ENCODE assay signal across 18 cellular contexts in genomic region chr2:1678609-1679008, GRCh38.
DNase-seq lines count a peak whose midpoint lies in the region; TF ChIP-seq lines count a peak whose summit lies in the region.
"Had no signal": no experiment of that assay in that cellular context is flagged by ENCODE, and none has a peak within 500 bp of the region (broad histone marks: within the 10 kb centered on the region; RNA-seq: fewer than 3 reads in every experiment).

No MANE protein-coding gene starts in this region.

- no peaks in the 10 kb centered on the region for H3K9me3 ChIP-seq in Caco-2
- no peaks in the 10 kb centered on the region for H3K9me3 ChIP-seq in sigmoid colon

- 89 to 91% methylated on average over 14 of the region's 14 CpGs for WGBS in sigmoid colon, 2 donors

- CTCF ChIA-PET in Caco-2 (lab: Charles Lee), result no interaction called here

- no peaks in the 10 kb centered on the region for H3K4me1 ChIP-seq in Caco-2
- H3K4me1 ChIP-seq in sigmoid colon, result peaks cover 0 to 36% (median 27%) of the 10 kb centered on the region in 4 donors

- BruUV-seq in Caco-2 (replicated peaks; lab: Mats Ljungman, UMichigan), result no TSS peak

- H3K27ac ChIP-seq in sigmoid colon, result peak overlapping the region in 2 of 4 donors; percentile 87 to 95
- H3K27ac ChIP-seq: GM23248 had no signal

- no peak for TF ChIP-seq POLR2A in sigmoid colon (IDR thresholded peaks at IDR 0.05)

- no peak overlapping the region for H3K4me3 ChIP-seq in Caco-2 (ENCODE audit: low read depth, low read length)
- H3K4me3 ChIP-seq in H7 (ENCODE audit: insufficient read depth, low read depth, low read length), result no peak overlapping the region
- H3K4me3 ChIP-seq in sigmoid colon, result no peak overlapping the region
- H3K4me3 ChIP-seq: GM23248 had no signal

- intact Hi-C loops in Caco-2 (cut with micrococcal nuclease; ENCODE audit: unreplicated experiment), result no loop called here
- intact Hi-C loops in sigmoid colon (cut with DNase I), result no loop called here

- H3K9me3 Mint-ChIP-seq in Caco-2 (ENCODE audit: unreplicated experiment) (no peaks in the 10 kb centered on the region), endothelial cell (ENCODE audit: unreplicated experiment) (no peaks in the 10 kb centered on the region)
- H3K9me3 Mint-ChIP-seq: CD4-positive, CD25-positive, alpha-beta regulatory T cell; IgD-negative memory B cell had no signal

- H3K27ac Mint-ChIP-seq in Caco-2 (ENCODE audit: unreplicated experiment) (peak overlapping the region; percentile 13), endothelial cell (ENCODE audit: unreplicated experiment) (peak overlapping the region; percentile 68)
- H3K27ac Mint-ChIP-seq: CD4-positive, CD25-positive, alpha-beta regulatory T cell; IgD-negative memory B cell had no signal

- POLR2A ChIA-PET in Caco-2 (lab: Charles Lee), result no interaction called here

- no peak for TF ChIP-seq EP300 in sigmoid colon (IDR thresholded peaks at IDR 0.05)

- H3K36me3 Mint-ChIP-seq in Caco-2 (ENCODE audit: insufficient read depth, unreplicated experiment), result no peaks in the 10 kb centered on the region
- peaks cover 47% of the 10 kb centered on the region for H3K36me3 Mint-ChIP-seq in endothelial cell (ENCODE audit: low read depth, unreplicated experiment)
- H3K36me3 Mint-ChIP-seq: CD4-positive, CD25-positive, alpha-beta regulatory T cell; IgD-negative memory B cell had no signal

- DNase-seq in Caco-2 (no peak), H7 (peak; percentile 67), endothelial cell (ENCODE audit: low spot score) (no peak), sigmoid colon (peak; percentile 52), NCI-H2029 treated with DMSO at 0.1 percent for 48 hours (lab: John Stamatoyannopoulos, UW) (no peak), HK-2 (ENCODE audit: unreplicated experiment) (no peak), NAMALWA (ENCODE audit: low spot score) (no peak)
- DNase-seq: CD4-positive, CD25-positive, alpha-beta regulatory T cell; COR-L47; DMS 273 treated with DMSO at 0.1 percent for 48 hours; DND-41; GM23248; Karpas-422; MV-4-11; NCI-H1694; NCI-H446; NCI-H526 had no signal

- H3K4me1 Mint-ChIP-seq in Caco-2 (ENCODE audit: low read depth, unreplicated experiment), result no peaks in the 10 kb centered on the region
- no peaks in the 10 kb centered on the region for H3K4me1 Mint-ChIP-seq in endothelial cell (ENCODE audit: unreplicated experiment)
- H3K4me1 Mint-ChIP-seq: CD4-positive, CD25-positive, alpha-beta regulatory T cell; IgD-negative memory B cell had no signal

- H3K27me3 Mint-ChIP-seq in Caco-2 (ENCODE audit: insufficient read depth, unreplicated experiment), result no peaks in the 10 kb centered on the region
- H3K27me3 Mint-ChIP-seq in endothelial cell (ENCODE audit: unreplicated experiment), result peaks cover 18% of the 10 kb centered on the region
- H3K27me3 Mint-ChIP-seq: CD4-positive, CD25-positive, alpha-beta regulatory T cell; IgD-negative memory B cell had no signal

- no peak for TF ChIP-seq CTCF in Caco-2 (IDR thresholded peaks at IDR 0.05; ENCODE audit: insufficient read depth in 1 of 2, low read depth in 1 of 2, low read length in 1 of 2, severe bottlenecking in 1 of 2, unreplicated experiment in 1 of 2)
- no peak for TF ChIP-seq CTCF in endothelial cell (IDR thresholded peaks at IDR 0.05; ENCODE audit: unreplicated experiment)
- TF ChIP-seq CTCF in sigmoid colon (IDR thresholded peaks at IDR 0.05), result no peak

- H3K36me3 ChIP-seq in Caco-2 (ENCODE audit: control insufficient read depth, insufficient read depth, low read length) (no peaks in the 10 kb centered on the region), H7 (replicated peaks; ENCODE audit: control insufficient read depth, insufficient read depth, low read length) (peaks cover 31% of the 10 kb centered on the region), sigmoid colon (peaks cover 22 to 83% (median 47%) of the 10 kb centered on the region in 4 donors)

- no peak overlapping the region for H3K4me3 Mint-ChIP-seq in Caco-2 (ENCODE audit: unreplicated experiment)
- H3K4me3 Mint-ChIP-seq in endothelial cell (ENCODE audit: unreplicated experiment), result peak overlapping the region; percentile 57
- H3K4me3 Mint-ChIP-seq: CD4-positive, CD25-positive, alpha-beta regulatory T cell had no signal

- H3K27me3 ChIP-seq in Caco-2 (replicated peaks; ENCODE audit: control insufficient read depth, insufficient read depth, low read length) (no peaks in the 10 kb centered on the region), H7 (ENCODE audit: control insufficient read depth, insufficient read depth, low read length) (no peaks in the 10 kb centered on the region), sigmoid colon (no peaks in the 10 kb centered on the region)

Comparison
In these comparisons a context has a peak if more than half of its experiments do, and no peak if none do; other contexts are left out.
1. DNase-seq: peak in H7 (single experiment) and sigmoid colon (single experiment); none in Caco-2 (0 of 2), endothelial cell (single experiment), NCI-H2029 treated with DMSO at 0.1 percent for 48 hours (single experiment), HK-2 (single experiment) and NAMALWA (single experiment).